Comparison of ENCODE assay signal across 8 cellular contexts in the genomic region with DNA sequence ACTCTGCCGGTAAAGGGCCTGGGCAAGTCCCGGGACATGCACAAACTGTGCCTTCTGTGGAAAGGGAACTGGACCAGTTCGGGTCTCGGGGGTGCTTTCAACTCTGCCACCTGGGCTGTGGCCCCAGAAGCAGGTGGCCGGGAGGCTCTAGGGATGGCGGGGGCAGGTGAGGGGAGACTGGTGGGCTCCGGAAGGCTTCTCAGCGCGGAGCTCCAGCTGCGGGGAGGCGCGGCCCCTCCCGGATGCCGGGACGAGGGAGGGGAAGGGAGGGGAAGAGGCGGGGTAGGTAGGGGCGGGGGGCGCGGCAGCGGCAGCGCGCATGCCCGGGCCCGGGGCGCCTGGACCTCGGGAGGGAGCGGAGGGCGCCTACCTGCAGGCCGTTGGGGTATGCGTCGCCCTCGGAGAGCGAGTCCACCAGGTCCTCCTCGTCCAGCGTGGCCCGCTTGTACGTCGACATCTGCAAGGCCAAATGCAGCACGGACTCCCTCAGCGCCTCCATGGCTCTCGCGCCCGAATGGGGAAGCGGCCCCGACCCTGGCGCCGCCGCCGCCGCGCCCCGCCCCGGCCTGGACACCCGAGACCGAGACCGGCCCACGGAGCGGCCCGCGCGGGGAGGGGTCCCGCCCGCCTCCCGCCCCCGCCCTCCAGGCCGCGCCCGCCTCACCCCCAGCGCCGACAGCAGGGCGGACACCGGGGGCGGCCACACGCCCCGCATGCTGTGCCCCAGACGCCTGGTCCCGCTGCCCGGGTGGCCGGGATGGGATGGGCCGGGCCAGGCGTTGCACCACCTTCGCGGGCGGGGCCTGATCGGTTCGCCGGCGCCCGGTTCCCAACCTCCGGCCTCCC. TPM values are rescaled to one million over a fixed set of nuclear protein-coding genes. Genes with fewer than 3 reads are reported as not detected.
A peak's percentile ranks its signal among the peaks of the same experiment; 100 is the strongest.
DNase-seq lines count a peak whose midpoint lies in the region; ATAC-seq and TF ChIP-seq lines count a peak whose summit lies in the region.

Gene ECE1, minus strand, starts transcription at position 764 of the 846 bp plus-strand sequence. Its CDS starts 49 bp downstream, at position 715.

- no peak within 1 kb of the TSS for H3K27ac ChIP-seq in HUES48 (ENCODE audit: low read depth, low read length)
- H3K27ac ChIP-seq in WERI-Rb-1 = peak within 1 kb of the TSS; percentile 76
- H3K27ac ChIP-seq in coronary artery = peak within 1 kb of the TSS; percentile 64 to 79
- H3K27ac ChIP-seq in right lobe of liver = peak within 1 kb of the TSS; percentile 12 to 37 (median 34)

- peak; percentile 88 for DNase-seq in AG20443 (ENCODE audit: low spot score)
- DNase-seq in WERI-Rb-1 = peak; percentile 70
- peak; percentile 82 for DNase-seq in coronary artery (ENCODE audit: low spot score)
- peak; percentile 62 to 73 (median 70) for DNase-seq in right lobe of liver
- peak; percentile 61 for DNase-seq in stimulated activated CD8-positive, alpha-beta memory T cell treated with anti-CD3 and anti-CD28 coated beads, Interleukin-4, amount 100 ng/mL, for 48 hours
- no peak for DNase-seq in NCI-H2029 (lab: John Stamatoyannopoulos, UW)

- intact Hi-C loops in right lobe of liver (cut with DNase I) = no loop called here

- H3K27me3 ChIP-seq in HUES48 (ENCODE audit: control insufficient read depth, insufficient read depth, low read length) (no peaks in the 10 kb centered on the region), WERI-Rb-1 (ENCODE audit: insufficient read depth, low read depth, severe bottlenecking) (no peaks in the 10 kb centered on the region), right lobe of liver (no peaks in the 10 kb centered on the region)

- no peaks in the 10 kb centered on the region for H3K36me3 ChIP-seq in HUES48 (ENCODE audit: control insufficient read depth, insufficient read depth, low read length)
- no peaks in the 10 kb centered on the region for H3K36me3 ChIP-seq in WERI-Rb-1
- no peaks in the 10 kb centered on the region for H3K36me3 ChIP-seq in right lobe of liver

- H3K4me1 ChIP-seq in HUES48 (ENCODE audit: control insufficient read depth, insufficient read depth, low read length) (peaks cover 25% of the 10 kb centered on the region), right lobe of liver (peaks cover 0 to 6% (median 2%) of the 10 kb centered on the region in 4 donors)

- no peak within 1 kb of the TSS for H3K9ac ChIP-seq in HUES48 (ENCODE audit: low read depth, low read length)

- 25% methylated on average over 9 of the region's 90 CpGs for WGBS in right lobe of liver (ENCODE audit: insufficient coverage, low coverage, low lambda C conversion rate, missing lambda C conversion rate)

- no peak for TF ChIP-seq POLR2A in right lobe of liver (IDR thresholded peaks at IDR 0.05)

- H3K4me3 ChIP-seq in HUES48 (ENCODE audit: low read depth, low read length) (peak within 1 kb of the TSS; percentile 81), WERI-Rb-1 (ENCODE audit: low read depth, low read length) (peak within 1 kb of the TSS; percentile 81), coronary artery (peak within 1 kb of the TSS; percentile 70), right lobe of liver (peak within 1 kb of the TSS; percentile 40 to 53 (median 51))

- peak; percentile 65 to 74 (median 70) for ATAC-seq in right lobe of liver
- no peak for ATAC-seq in HG03469 (IDR thresholded peaks at IDR 0.05; ENCODE audit: unreplicated experiment)

- no peaks in the 10 kb centered on the region for H3K9me3 ChIP-seq in HUES48 (ENCODE audit: control insufficient read depth, insufficient read depth, low read length)
- H3K9me3 ChIP-seq in WERI-Rb-1 (ENCODE audit: severe bottlenecking) = no peaks in the 10 kb centered on the region
- no peaks in the 10 kb centered on the region for H3K9me3 ChIP-seq in right lobe of liver

- TF ChIP-seq CTCF in WERI-Rb-1 (IDR thresholded peaks at IDR 0.05; ENCODE audit: low read depth, low read length) (0 out of 2 replicates have a peak, but pooled peaks have one; percentile 17), coronary artery (IDR thresholded peaks at IDR 0.05) (no peak), right lobe of liver (IDR thresholded peaks at IDR 0.05) (no peak)

RNA-seq across cellular contexts. Expression of gene ECE1, which starts in this region (rescaled TPM):
- 10 to 100 TPM; 39.7 to 61.3 (median 43.8) TPM for total RNA-seq in right lobe of liver
